In the genomic region with DNA sequence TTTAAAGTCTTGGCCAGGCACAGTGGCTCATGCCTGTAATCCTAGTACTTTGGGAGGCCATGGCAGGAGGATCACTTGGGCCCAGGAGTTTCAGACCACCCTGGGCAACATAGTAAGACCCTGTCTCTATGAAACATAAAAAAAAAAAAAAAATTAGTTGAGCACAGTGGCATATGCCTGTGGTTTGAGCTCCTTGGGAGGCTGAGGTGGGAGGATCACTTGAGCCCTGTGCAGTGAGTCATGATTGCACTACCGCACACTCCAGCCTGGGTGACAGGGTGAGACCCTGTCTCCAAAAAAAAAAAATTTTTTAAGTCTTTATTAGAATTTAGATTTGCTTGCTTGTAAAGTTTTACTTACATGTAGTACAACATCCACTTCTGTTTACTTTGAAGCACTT, we compare ENCODE assay signal across 37 cellular contexts. TPM values are rescaled to one million over a fixed set of nuclear protein-coding genes. Genes with fewer than 3 reads are reported as not detected.
"Had no signal": no experiment of that assay in that cellular context is flagged by ENCODE, and none has a peak within 500 bp of the region (broad histone marks: within the 10 kb centered on the region; RNA-seq: fewer than 3 reads in every experiment).

No MANE protein-coding gene starts in this region.

- H3K4me1 ChIP-seq: ascending aorta, breast epithelium, Peyer's patch had no signal

- DNase-seq: activated B cell treated with CpG ODN at 0.5 μM for 24 hours; activated CD4-positive, alpha-beta T cell treated with anti-CD3 and anti-CD28 coated beads for 4 hours; activated CD4-positive, alpha-beta T cell treated with anti-CD3 and anti-CD28 coated beads, Interleukin-2, amount 50 U/mL, for 4 hours; activated CD4-positive, CD25-positive, alpha-beta regulatory T cell treated with anti-CD3 and anti-CD28 coated beads, Interleukin-2, amount 50 U/mL, for 72 hours; activated CD8-positive, alpha-beta T cell treated with anti-CD3 and anti-CD28 coated beads for 36 hours; activated gamma-delta T cell; activated naive CD4-positive, alpha-beta T cell treated with Interleukin-2 at 50 U/mL for 16 hours; activated naive CD8-positive, alpha-beta T cell treated with anti-CD3 and anti-CD28 coated beads, Interleukin-2, amount 10 ng/mL, durations not matched to agents 7 days and 5 days; activated T-cell treated with anti-CD3 and anti-CD28 coated beads, Interleukin-2, amount 50 U/mL, for 1 hour; activated T-cell treated with anti-CD3 and anti-CD28 coated beads, Interleukin-2, amount 50 U/mL, for 72 hours; amygdala; body of pancreas; NCI-H1048; NCI-H1105 treated with DMSO at 0.1 percent for 48 hours; NCI-H1436; NCI-H1694; NCI-H2029 treated with DMSO at 0.1 percent for 48 hours; NCI-H2107; NCI-H2171; NCI-H510A; NCI-H526; NCI-H748 treated with DMSO at 0.1 percent for 48 hours; NK-92 treated with Interleukin-12 subunit alpha and Interleukin-12 subunit beta, amount 100 ng/mL, for 24 hours; PC-3; Peyer's patch; Right ventricle myocardium superior; SW 1271; T-helper 1 cell; T-helper 2 cell; T-helper 9 cell had no signal

- ATAC-seq: activated CD8-positive, alpha-beta T cell treated with anti-CD3 and anti-CD28 coated beads for 36 hours; activated T-cell treated with anti-CD3 and anti-CD28 coated beads, Interleukin-2, amount 50 U/mL, for 72 hours; activated T-helper 17 cell treated with anti-CD3 and anti-CD28 coated beads, Interleukin-2, amount 50 U/mL, for 72 hours; body of pancreas; PC-3 had no signal

- H3K36me3 ChIP-seq: ascending aorta, breast epithelium, Peyer's patch had no signal

- H3K27ac Mint-ChIP-seq: activated B cell treated with CpG ODN at 0.5 μM for 24 hours; activated CD8-positive, alpha-beta T cell treated with anti-CD3 and anti-CD28 coated beads for 36 hours; activated naive CD4-positive, alpha-beta T cell treated with anti-CD3 and anti-CD28 coated beads, Interleukin-2, amount 50 U/mL, for 24 hours; activated naive CD8-positive, alpha-beta T cell treated with anti-CD3 and anti-CD28 coated beads, Interleukin-2, amount 10 ng/mL, durations not matched to agents 7 days and 5 days; activated T-cell treated with anti-CD3 and anti-CD28 coated beads, Interleukin-2, amount 50 U/mL, for 72 hours; activated T-helper 17 cell treated with anti-CD3 and anti-CD28 coated beads, Interleukin-2, amount 50 U/mL, for 72 hours had no signal

- H3K4me1 Mint-ChIP-seq: activated B cell treated with CpG ODN at 0.5 μM for 24 hours; activated naive CD4-positive, alpha-beta T cell treated with anti-CD3 and anti-CD28 coated beads, Interleukin-2, amount 50 U/mL, for 24 hours; activated naive CD8-positive, alpha-beta T cell treated with anti-CD3 and anti-CD28 coated beads, Interleukin-2, amount 10 ng/mL, durations not matched to agents 7 days and 5 days; activated T-helper 17 cell treated with anti-CD3 and anti-CD28 coated beads, Interleukin-2, amount 50 U/mL, for 72 hours had no signal

- H3K9me3 ChIP-seq: ascending aorta, body of pancreas, breast epithelium, Peyer's patch had no signal

- H3K4me3 ChIP-seq: ascending aorta, body of pancreas, breast epithelium, Peyer's patch had no signal

- H3K36me3 Mint-ChIP-seq: activated naive CD4-positive, alpha-beta T cell treated with anti-CD3 and anti-CD28 coated beads, Interleukin-2, amount 50 U/mL, for 24 hours; activated naive CD8-positive, alpha-beta T cell treated with anti-CD3 and anti-CD28 coated beads, Interleukin-2, amount 10 ng/mL, durations not matched to agents 7 days and 5 days had no signal

- FAIRE-seq: TTC549 had no signal

- H3K4me3 Mint-ChIP-seq: activated B cell treated with CpG ODN at 0.5 μM for 24 hours; activated CD8-positive, alpha-beta T cell treated with anti-CD3 and anti-CD28 coated beads for 36 hours; activated naive CD4-positive, alpha-beta T cell treated with anti-CD3 and anti-CD28 coated beads, Interleukin-2, amount 50 U/mL, for 24 hours; activated naive CD8-positive, alpha-beta T cell treated with anti-CD3 and anti-CD28 coated beads, Interleukin-2, amount 10 ng/mL, durations not matched to agents 7 days and 5 days; activated T-cell treated with anti-CD3 and anti-CD28 coated beads, Interleukin-2, amount 50 U/mL, for 72 hours; activated T-helper 17 cell treated with anti-CD3 and anti-CD28 coated beads, Interleukin-2, amount 50 U/mL, for 72 hours had no signal

- H3K9me3 Mint-ChIP-seq: activated B cell treated with CpG ODN at 0.5 μM for 24 hours; activated CD8-positive, alpha-beta T cell treated with anti-CD3 and anti-CD28 coated beads for 36 hours; activated naive CD4-positive, alpha-beta T cell treated with anti-CD3 and anti-CD28 coated beads, Interleukin-2, amount 50 U/mL, for 24 hours; activated naive CD8-positive, alpha-beta T cell treated with anti-CD3 and anti-CD28 coated beads, Interleukin-2, amount 10 ng/mL, durations not matched to agents 7 days and 5 days; activated T-cell treated with anti-CD3 and anti-CD28 coated beads, Interleukin-2, amount 50 U/mL, for 72 hours; activated T-helper 17 cell treated with anti-CD3 and anti-CD28 coated beads, Interleukin-2, amount 50 U/mL, for 72 hours had no signal

- H3K27me3 ChIP-seq: ascending aorta, body of pancreas, breast epithelium, Peyer's patch had no signal

- H3K27ac ChIP-seq: ascending aorta, body of pancreas, breast epithelium, Peyer's patch had no signal

RNA-seq across cellular contexts. Expression of gene WNT2, which starts 14.0 kb away (rescaled TPM):
- total RNA-seq: activated B cell treated with CpG ODN at 0.5 μM for 24 hours; activated CD8-positive, alpha-beta memory T cell treated with anti-CD3 and anti-CD28 coated beads for 36 hours; activated CD8-positive, alpha-beta T cell treated with anti-CD3 and anti-CD28 coated beads for 36 hours; activated naive CD8-positive, alpha-beta T cell treated with anti-CD3 and anti-CD28 coated beads, Interleukin-2, amount 10 ng/mL, durations not matched to agents 7 days and 5 days; activated T-cell treated with anti-CD3 and anti-CD28 coated beads, Interleukin-2, amount 50 U/mL, for 72 hours; activated T-helper 17 cell treated with anti-CD3 and anti-CD28 coated beads, Interleukin-2, amount 50 U/mL, for 72 hours; body of pancreas; MCF 10A; PC-3; Peyer's patch; Right ventricle myocardium superior had no signal
